In the genomic region with DNA sequence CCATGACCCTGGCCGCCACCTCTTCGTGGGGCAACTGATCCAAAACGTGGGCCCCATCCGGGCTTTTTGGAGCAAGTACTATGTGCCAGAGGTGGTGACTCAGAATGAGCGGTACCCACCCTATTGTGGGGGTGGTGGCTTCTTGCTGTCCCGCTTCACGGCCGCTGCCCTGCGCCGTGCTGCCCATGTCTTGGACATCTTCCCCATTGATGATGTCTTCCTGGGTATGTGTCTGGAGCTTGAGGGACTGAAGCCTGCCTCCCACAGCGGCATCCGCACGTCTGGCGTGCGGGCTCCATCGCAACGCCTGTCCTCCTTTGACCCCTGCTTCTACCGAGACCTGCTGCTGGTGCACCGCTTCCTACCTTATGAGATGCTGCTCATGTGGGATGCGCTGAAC, we compare ENCODE assay signal across 9 cellular contexts. TPM values are rescaled to one million over a fixed set of nuclear protein-coding genes. Genes with fewer than 3 reads are reported as not detected.
"Had no signal": no experiment of that assay in that cellular context is flagged by ENCODE, and none has a peak within 500 bp of the region (broad histone marks: within the 10 kb centered on the region; RNA-seq: fewer than 3 reads in every experiment).

No MANE protein-coding gene starts in this region.

- H3K4me1 Mint-ChIP-seq: GM23338 had no signal

- H3K4me3 Mint-ChIP-seq: GM23338, HFFc6 had no signal

- H3K27ac ChIP-seq: GM23248 had no signal

- H3K4me3 ChIP-seq: GM23248, GM23338, HAP-1 had no signal

- H3K36me3 ChIP-seq: HAP-1 had no signal

- H3K9me3 ChIP-seq: HAP-1 had no signal

- H3K9ac ChIP-seq: GM23248 had no signal

- H2AFZ ChIP-seq: GM23248, GM23338 had no signal

- H3K4me1 ChIP-seq: HAP-1 had no signal

- DNase-seq: GM23248, GOT3, H7, HCEC 1CT, HFFc6 had no signal

- H3K4me2 ChIP-seq: GM23338 had no signal

- ATAC-seq: GM23338, HCT116 had no signal

- H3K27ac Mint-ChIP-seq: GM23338, HFFc6 had no signal

- H3K9me3 Mint-ChIP-seq: GM23338 had no signal

RNA-seq across cellular contexts. Expression of gene INSL3, which starts 9.6 kb away (rescaled TPM):
- total RNA-seq: GM23248, GM23338, H4, H7, HFFc6 had no signal
- polyA plus RNA-seq: GM23248 had no signal

RNA-seq across cellular contexts. Expression of gene B3GNT3, which starts 16.7 kb away (rescaled TPM):
- total RNA-seq: GM23248, H4, HFFc6 had no signal
- polyA plus RNA-seq: GM23248 had no signal
